8 cellular contexts compared by ENCODE assay signal in the genomic region with DNA sequence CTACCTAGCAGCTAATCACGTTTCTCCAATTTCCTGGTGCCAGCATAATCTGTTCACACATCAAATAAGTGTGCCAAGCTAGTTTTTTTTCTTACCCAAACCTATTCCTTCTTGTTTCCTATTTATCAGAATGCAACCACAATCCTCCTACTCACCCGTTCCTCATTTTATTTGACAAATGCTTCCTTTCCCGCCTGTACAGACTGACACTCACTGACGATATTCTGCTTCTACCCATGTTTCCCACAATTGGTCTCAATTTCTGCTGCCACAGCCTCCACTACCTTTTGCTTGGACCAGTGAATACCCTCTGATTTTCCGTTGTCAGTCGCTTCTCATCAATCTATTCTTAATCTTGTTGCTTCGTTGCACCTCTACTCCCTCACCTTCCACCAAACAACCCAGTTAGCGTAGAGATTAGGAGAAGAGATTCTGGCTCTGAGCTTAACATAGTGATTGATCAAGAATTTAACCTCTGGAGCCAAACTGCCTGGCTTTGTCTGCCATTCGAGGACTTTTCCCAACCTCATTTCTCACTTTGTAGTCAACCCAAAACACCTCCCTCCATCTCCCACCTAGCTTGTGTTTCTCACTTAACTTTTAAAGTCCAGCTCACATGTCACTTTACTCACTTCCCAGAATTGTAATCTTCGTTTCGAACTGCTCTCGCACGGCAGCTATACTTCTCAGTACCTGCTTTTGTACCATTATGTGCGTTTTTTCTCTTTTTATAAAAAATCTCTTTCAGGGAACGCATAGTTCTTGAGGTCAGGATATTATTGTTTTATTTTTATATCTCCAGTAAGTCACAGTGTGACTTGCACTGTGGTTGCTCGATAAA. TPM values are rescaled to one million over a fixed set of nuclear protein-coding genes. Genes with fewer than 3 reads are reported as not detected.
DNase-seq lines count a peak whose midpoint lies in the region; ATAC-seq and TF ChIP-seq lines count a peak whose summit lies in the region.

No MANE protein-coding gene starts in this region.

- H3K9me3 Mint-ChIP-seq in CD8-positive, alpha-beta memory T cell: no peaks in the 10 kb centered on the region

- peak overlapping the region; percentile 10 to 71 (median 40) for H3K27ac Mint-ChIP-seq in CD8-positive, alpha-beta memory T cell

- H3K4me1 ChIP-seq in CD8-positive, alpha-beta memory T cell (ENCODE audit: insufficient read depth, low read length): peaks cover 17% of the 10 kb centered on the region
- peaks cover 0 to 4% of the 10 kb centered on the region in 2 donors for H3K4me1 ChIP-seq in muscle layer of duodenum (ENCODE audit: control insufficient read depth in 1 of 2, insufficient read depth in 2 of 2, low read length in 2 of 2)

- POLR2A ChIA-PET in CD8-positive, alpha-beta memory T cell (lab: Charles Lee): interaction anchor here (0.7 to 1.0 kb wide), 2 partner anchors 25 to 407 kb away, joined by 3 read pairs; no protein-coding TSS in a partner anchor

- H3K9me3 ChIP-seq in CD8-positive, alpha-beta memory T cell (ENCODE audit: low read length): no peaks in the 10 kb centered on the region
- no peaks in the 10 kb centered on the region for H3K9me3 ChIP-seq in muscle layer of duodenum (ENCODE audit: control insufficient read depth in 1 of 2, low read length in 2 of 2)

- H3K36me3 Mint-ChIP-seq in CD8-positive, alpha-beta memory T cell: peaks cover 0 to 6% (median 0%) of the 10 kb centered on the region in 3 donors

- no peak for TF ChIP-seq CTCF in coronary artery (IDR thresholded peaks at IDR 0.05)

- H3K4me3 ChIP-seq in CD8-positive, alpha-beta memory T cell (ENCODE audit: low read length): peak overlapping the region; percentile 58
- H3K4me3 ChIP-seq in coronary artery (peak overlapping the region; percentile 86), muscle layer of duodenum (ENCODE audit: low read depth in 1 of 2, low read length in 2 of 2) (peak overlapping the region; percentile 78 to 80)

- ATAC-seq in GM18870 (IDR thresholded peaks at IDR 0.05; ENCODE audit: unreplicated experiment): peak; percentile 40
- ATAC-seq in HG03066 (IDR thresholded peaks at IDR 0.05; ENCODE audit: low read depth, unreplicated experiment): peak; percentile 33

- H3K27ac ChIP-seq in CD8-positive, alpha-beta memory T cell (ENCODE audit: low read depth, low read length): no peak overlapping the region
- H3K27ac ChIP-seq in coronary artery (peak overlapping the region in 1 of 2 donors; percentile 80), muscle layer of duodenum (ENCODE audit: low read length) (no peak overlapping the region)

- CTCF ChIA-PET in CD8-positive, alpha-beta memory T cell (lab: Charles Lee): interaction anchor here (1.8 kb wide), 1 partner anchor 25 kb away, joined by 5 read pairs; no protein-coding TSS in a partner anchor

- peaks cover 4% of the 10 kb centered on the region for H3K27me3 ChIP-seq in CD8-positive, alpha-beta memory T cell (ENCODE audit: insufficient read depth, low read length, poor library complexity, severe bottlenecking)
- no peaks in the 10 kb centered on the region for H3K27me3 ChIP-seq in muscle layer of duodenum (ENCODE audit: low read depth, low read length)

- peak in 2 of 5 donors; percentile 7 to 21 for DNase-seq in CD8-positive, alpha-beta memory T cell
- DNase-seq in OCI-M1 (lab: John Stamatoyannopoulos, UW) (peak; percentile 78), coronary artery (ENCODE audit: low spot score) (no peak), NCI-H1694 treated with DMSO at 0.1 percent for 48 hours (lab: John Stamatoyannopoulos, UW) (no peak), AG08395 (ENCODE audit: low spot score) (no peak)

- no peaks in the 10 kb centered on the region for H3K36me3 ChIP-seq in CD8-positive, alpha-beta memory T cell (ENCODE audit: insufficient read depth, low read length)
- no peaks in the 10 kb centered on the region for H3K36me3 ChIP-seq in muscle layer of duodenum (ENCODE audit: control insufficient read depth in 1 of 2, insufficient read depth in 2 of 2, low read length in 2 of 2)

- H3K4me1 Mint-ChIP-seq in CD8-positive, alpha-beta memory T cell: peaks cover 16 to 28% (median 27%) of the 10 kb centered on the region in 3 donors

- peaks cover 9 to 33% of the 10 kb centered on the region in 2 donors for H3K27me3 Mint-ChIP-seq in CD8-positive, alpha-beta memory T cell

- peak overlapping the region; percentile 84 to 91 (median 90) for H3K4me3 Mint-ChIP-seq in CD8-positive, alpha-beta memory T cell

RNA-seq across cellular contexts. Expression of a gene that starts 0.7 kb away (rescaled TPM):
- total RNA-seq in CD8-positive, alpha-beta memory T cell: 10 to 100 TPM; 16.1 to 19.2 TPM
- 18.5 TPM for polyA plus RNA-seq in CD8-positive, alpha-beta memory T cell

RNA-seq across cellular contexts. Expression of a gene that starts 31.4 kb away (rescaled TPM):
- under 1 TPM in 1 of 2 experiments, not detected in 1; 0.51 TPM for total RNA-seq in CD8-positive, alpha-beta memory T cell
- polyA plus RNA-seq in CD8-positive, alpha-beta memory T cell: not detected
